Comparison of ENCODE assay signal across 8 cellular contexts in the genomic region with DNA sequence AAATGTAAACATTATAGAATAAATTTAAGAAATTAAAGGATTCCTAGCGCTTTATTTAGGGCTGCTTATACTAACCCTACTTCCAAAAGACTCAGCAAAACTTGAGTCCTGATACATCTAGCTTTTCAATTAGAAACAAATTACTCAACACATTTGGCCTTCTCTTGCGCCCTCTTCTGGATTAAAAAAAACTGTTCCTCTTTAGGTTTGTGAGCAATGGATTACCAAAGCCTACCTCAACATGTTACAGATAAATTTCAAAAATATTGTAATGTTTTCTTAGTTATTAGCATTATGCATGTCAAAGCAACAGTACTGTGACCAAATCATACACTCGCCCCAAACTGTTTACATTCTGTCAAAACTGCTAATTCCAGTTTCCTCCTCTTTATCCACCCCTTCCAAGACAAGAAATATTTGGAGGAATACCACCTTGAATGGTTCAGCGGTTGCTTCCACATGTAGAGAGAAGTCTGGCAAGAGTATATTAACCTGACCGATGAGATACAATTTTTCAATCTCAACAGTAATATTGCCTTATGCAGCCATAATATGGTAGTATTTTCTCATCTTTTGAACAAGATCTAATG. TPM values are rescaled to one million over a fixed set of nuclear protein-coding genes. Genes with fewer than 3 reads are reported as not detected.
DNase-seq lines count a peak whose midpoint lies in the region; ATAC-seq and TF ChIP-seq lines count a peak whose summit lies in the region.

No MANE protein-coding gene starts in this region.

- H3K4me1 ChIP-seq in BE2C (no peaks in the 10 kb centered on the region), neutrophil (ENCODE audit: control insufficient read depth in 1 of 2, insufficient read depth in 1 of 2, low read depth in 1 of 2, low read length in 1 of 2) (peaks cover 33 to 42% of the 10 kb centered on the region in 2 experiments)

- DNase-seq in BE2C (no peak), NCI-H2171 treated with DMSO at 0.1 percent for 48 hours (lab: John Stamatoyannopoulos, UW) (peak; percentile 60), fibroblast of peridontal ligament (ENCODE audit: extremely low read depth) (peak; percentile 88)

- H3K27me3 ChIP-seq in BE2C: no peaks in the 10 kb centered on the region
- no peaks in the 10 kb centered on the region for H3K27me3 ChIP-seq in neutrophil

- H3K36me3 ChIP-seq in BE2C (peaks cover 31% of the 10 kb centered on the region), neutrophil (peaks cover 27% of the 10 kb centered on the region)

- ATAC-seq in GM18520 (IDR thresholded peaks at IDR 0.05; ENCODE audit: unreplicated experiment) (no peak), GM18511 (IDR thresholded peaks at IDR 0.05; ENCODE audit: unreplicated experiment) (no peak)

- H3K4me3 ChIP-seq in BE2C (ENCODE audit: low read depth, low read length) (peak overlapping the region; percentile 80), GM12875 (ENCODE audit: low read depth, low read length) (no peak overlapping the region), neutrophil (ENCODE audit: low read depth in 1 of 2, low read length in 1 of 2) (peak overlapping the region; percentile 67 to 97)

- H3K27ac ChIP-seq in VCaP (peak overlapping the region; percentile 98), neutrophil (peak overlapping the region; percentile 92)

- peak; percentile 53 for TF ChIP-seq CTCF in BE2C (IDR thresholded peaks at IDR 0.05; ENCODE audit: low read depth, low read length)
- peak; percentile 43; the same call in 1 of the 2 replicates for TF ChIP-seq CTCF in GM12875 (IDR thresholded peaks at IDR 0.05; ENCODE audit: borderline replicate concordance, insufficient read depth, low read depth, low read length)
- peak; percentile 96 for TF ChIP-seq CTCF in VCaP (conservative IDR thresholded peaks at IDR 0.05)
- peak; percentile 52 for TF ChIP-seq CTCF in neutrophil (IDR thresholded peaks at IDR 0.05)

- H3K9me3 ChIP-seq in BE2C: no peaks in the 10 kb centered on the region
- H3K9me3 ChIP-seq in neutrophil: no peaks in the 10 kb centered on the region

RNA-seq across cellular contexts. Expression of a gene that starts 2.7 kb away (rescaled TPM):
- 36.1 TPM for polyA plus RNA-seq in BE2C (2012; ENCODE audit: insufficient read depth, insufficient read length, low read depth)

RNA-seq across cellular contexts. Expression of a gene that starts 44.6 kb away (rescaled TPM):
- polyA plus RNA-seq in BE2C (2012; ENCODE audit: insufficient read depth, insufficient read length, low read depth): not detected

Comparison
In these comparisons a context has a peak if more than half of its experiments do, and no peak if none do; other contexts are left out.
1. CTCF ChIP-seq: peak in every context shown above with its lines; median percentile 96 in VCaP; 53 in BE2C; 52 in neutrophil; 43 in GM12875.